Comparison of ENCODE assay signal across 20 cellular contexts in the genomic region with DNA sequence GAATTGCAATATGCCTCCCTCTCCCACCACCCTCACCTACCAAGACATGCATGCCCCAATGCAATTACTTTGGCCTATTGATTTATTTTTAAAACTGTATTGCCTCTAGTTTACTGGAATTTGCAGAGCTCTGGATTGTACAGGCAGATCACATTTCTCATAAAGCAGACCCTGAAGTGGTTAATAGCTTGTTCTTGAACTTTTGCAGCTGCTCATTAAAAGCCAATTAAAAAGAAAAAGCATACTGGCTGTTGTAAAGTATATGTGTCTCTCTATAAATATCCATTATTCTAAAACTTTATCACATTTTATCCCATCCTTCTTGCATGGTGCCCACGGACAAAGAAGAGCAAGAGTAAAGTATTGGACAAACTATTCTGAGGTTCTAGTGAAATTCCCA.
"Had no signal": no experiment of that assay in that cellular context is flagged by ENCODE, and none has a peak within 500 bp of the region (broad histone marks: within the 10 kb centered on the region; RNA-seq: fewer than 3 reads in every experiment).

No MANE protein-coding gene starts in this region.

- H3K9me3 ChIP-seq: left ventricle myocardium inferior, neutrophil, pancreas, psoas muscle had no signal

- H3K36me3 ChIP-seq: left ventricle myocardium inferior, neutrophil, pancreas had no signal

- H3K27ac Mint-ChIP-seq: activated B cell treated with CpG ODN at 0.5 μM for 24 hours; activated CD4-positive, alpha-beta T cell treated with anti-CD3 and anti-CD28 coated beads for 36 hours; activated naive CD8-positive, alpha-beta T cell treated with anti-CD3 and anti-CD28 coated beads for 36 hours; natural killer cell had no signal

- H3K4me3 Mint-ChIP-seq: activated B cell treated with CpG ODN at 0.5 μM for 24 hours; activated CD4-positive, alpha-beta T cell treated with anti-CD3 and anti-CD28 coated beads for 36 hours; activated naive CD8-positive, alpha-beta T cell treated with anti-CD3 and anti-CD28 coated beads for 36 hours; natural killer cell had no signal

- DNase-seq: activated B cell treated with CpG ODN at 0.5 μM for 24 hours; activated CD4-positive, alpha-beta T cell treated with anti-CD3 and anti-CD28 coated beads for 36 hours; activated CD4-positive, alpha-beta T cell treated with anti-CD3 and anti-CD28 coated beads, Interleukin-2, amount 50 U/mL, for 48 hours; activated CD8-positive, alpha-beta memory T cell treated with anti-CD3 and anti-CD28 coated beads, Interleukin-2, amount 50 U/mL, for 48 hours; activated naive CD4-positive, alpha-beta T cell treated with Interleukin-2 at 50 U/mL for 16 hours; activated naive CD8-positive, alpha-beta T cell treated with anti-CD3 and anti-CD28 coated beads for 36 hours; activated T-cell treated with anti-CD3 and anti-CD28 coated beads, Interleukin-2, amount 50 U/mL, for 48 hours; cortex of kidney; erythroblast; left ventricle myocardium inferior; mammary epithelial cell; midbrain; natural killer cell; pancreas; psoas muscle; right cardiac atrium; stimulated activated CD4-positive, alpha-beta T cell treated with anti-CD3 and anti-CD28 coated beads, Interleukin-4, amount 100 ng/mL, for 24 hours; stimulated activated naive CD4-positive, alpha-beta T cell treated with Interleukin-2 at 50 U/mL for 16 hours; T1000 had no signal

- FAIRE-seq: pancreas had no signal

- H3K27ac ChIP-seq: left ventricle myocardium inferior, neutrophil, pancreas, psoas muscle had no signal

- H3K4me1 Mint-ChIP-seq: natural killer cell had no signal

- H3K36me3 Mint-ChIP-seq: activated naive CD8-positive, alpha-beta T cell treated with anti-CD3 and anti-CD28 coated beads for 36 hours; natural killer cell had no signal

- H3K4me3 ChIP-seq: left ventricle myocardium inferior, pancreas, psoas muscle had no signal

- H3K9me3 Mint-ChIP-seq: activated B cell treated with CpG ODN at 0.5 μM for 24 hours; activated naive CD8-positive, alpha-beta T cell treated with anti-CD3 and anti-CD28 coated beads for 36 hours; natural killer cell had no signal

- H3K4me1 ChIP-seq: psoas muscle had no signal
